Comparison of ENCODE assay signal across 8 cellular contexts in genomic region chrX:68732906-68733493, GRCh38.
DNase-seq lines count a peak whose midpoint lies in the region; ATAC-seq and TF ChIP-seq lines count a peak whose summit lies in the region.

No MANE protein-coding gene starts in this region.

- peaks cover 9% of the 10 kb centered on the region for H3K4me1 ChIP-seq in OCI-LY3 (ENCODE audit: low read length)

- ATAC-seq in HG02763 (IDR thresholded peaks at IDR 0.05; ENCODE audit: unreplicated experiment) (peak; percentile 78), omental fat pad (ENCODE audit: low FRiP score) (no peak)

- H3K27ac Mint-ChIP-seq in type B pancreatic cell, result no peak overlapping the region

- H2AFZ ChIP-seq in OCI-LY3 (ENCODE audit: low read depth, low read length), result peak overlapping the region; percentile 99

- peaks cover 3% of the 10 kb centered on the region for H3K27me3 Mint-ChIP-seq in type B pancreatic cell

- DNase-seq in NCI-H146 (lab: John Stamatoyannopoulos, UW), result peak; percentile 7
- no peak for DNase-seq in NCI-H146 treated with DMSO at 0.1 percent for 48 hours (lab: John Stamatoyannopoulos, UW; ENCODE audit: unreplicated experiment)
- DNase-seq in activated T-cell treated with anti-CD3 and anti-CD28 coated beads for 48 hours (ENCODE audit: low read depth), result peak; percentile 53
- DNase-seq in fibroblast of peridontal ligament (ENCODE audit: extremely low read depth), result peak; percentile 21
- peak; percentile 32 for DNase-seq in omental fat pad (ENCODE audit: low spot score)
- DNase-seq in type B pancreatic cell (ENCODE audit: extremely low spot score, unreplicated experiment), result no peak

- no peak overlapping the region for H3K9ac ChIP-seq in OCI-LY3 (ENCODE audit: low read length)

- H3K4me3 Mint-ChIP-seq in type B pancreatic cell, result no peak overlapping the region

- H3K36me3 Mint-ChIP-seq in type B pancreatic cell, result no peaks in the 10 kb centered on the region

- no peak overlapping the region for H3K4me3 ChIP-seq in OCI-LY3 (ENCODE audit: low read length)

- peak; percentile 70 for TF ChIP-seq CTCF in OCI-LY3 (IDR thresholded peaks at IDR 0.05; ENCODE audit: low read depth, low read length)
- no peak for TF ChIP-seq CTCF in omental fat pad (IDR thresholded peaks at IDR 0.05)
- peak; percentile 74 for TF ChIP-seq CTCF in type B pancreatic cell (conservative IDR thresholded peaks at IDR 0.05)

- H3K36me3 ChIP-seq in OCI-LY3 (replicated peaks; ENCODE audit: low read depth, low read length), result no peaks in the 10 kb centered on the region

- no peak overlapping the region for H3K27ac ChIP-seq in OCI-LY3 (ENCODE audit: low read length)

- H3K9me3 ChIP-seq in OCI-LY3 (ENCODE audit: insufficient read depth, low read length), result no peaks in the 10 kb centered on the region

- no peaks in the 10 kb centered on the region for H4K20me1 ChIP-seq in OCI-LY3 (ENCODE audit: insufficient read depth, low read length)

- no peaks in the 10 kb centered on the region for H3K79me2 ChIP-seq in OCI-LY3 (ENCODE audit: low read length)

- H3K4me1 Mint-ChIP-seq in type B pancreatic cell (ENCODE audit: unreplicated experiment), result no peaks in the 10 kb centered on the region

- H3K9me3 Mint-ChIP-seq in type B pancreatic cell, result no peaks in the 10 kb centered on the region

- H3K27me3 ChIP-seq in OCI-LY3 (ENCODE audit: low read depth, low read length), result no peaks in the 10 kb centered on the region

- peak overlapping the region; percentile 39 for H3K4me2 ChIP-seq in OCI-LY3 (ENCODE audit: low read length)

Comparison
In these comparisons a context has a peak if more than half of its experiments do, and no peak if none do; other contexts are left out.
1. DNase-seq: peak in NCI-H146 (single experiment), activated T-cell treated with anti-CD3 and anti-CD28 coated beads for 48 hours (single experiment), fibroblast of peridontal ligament (single experiment) and omental fat pad (single experiment); none in NCI-H146 treated with DMSO at 0.1 percent for 48 hours (single experiment) and type B pancreatic cell (single experiment).
2. CTCF ChIP-seq: peak in OCI-LY3 (single experiment) and type B pancreatic cell (single experiment); none in omental fat pad (0 of 3).